1 cellular context compared by ENCODE assay signal in the genomic region with DNA sequence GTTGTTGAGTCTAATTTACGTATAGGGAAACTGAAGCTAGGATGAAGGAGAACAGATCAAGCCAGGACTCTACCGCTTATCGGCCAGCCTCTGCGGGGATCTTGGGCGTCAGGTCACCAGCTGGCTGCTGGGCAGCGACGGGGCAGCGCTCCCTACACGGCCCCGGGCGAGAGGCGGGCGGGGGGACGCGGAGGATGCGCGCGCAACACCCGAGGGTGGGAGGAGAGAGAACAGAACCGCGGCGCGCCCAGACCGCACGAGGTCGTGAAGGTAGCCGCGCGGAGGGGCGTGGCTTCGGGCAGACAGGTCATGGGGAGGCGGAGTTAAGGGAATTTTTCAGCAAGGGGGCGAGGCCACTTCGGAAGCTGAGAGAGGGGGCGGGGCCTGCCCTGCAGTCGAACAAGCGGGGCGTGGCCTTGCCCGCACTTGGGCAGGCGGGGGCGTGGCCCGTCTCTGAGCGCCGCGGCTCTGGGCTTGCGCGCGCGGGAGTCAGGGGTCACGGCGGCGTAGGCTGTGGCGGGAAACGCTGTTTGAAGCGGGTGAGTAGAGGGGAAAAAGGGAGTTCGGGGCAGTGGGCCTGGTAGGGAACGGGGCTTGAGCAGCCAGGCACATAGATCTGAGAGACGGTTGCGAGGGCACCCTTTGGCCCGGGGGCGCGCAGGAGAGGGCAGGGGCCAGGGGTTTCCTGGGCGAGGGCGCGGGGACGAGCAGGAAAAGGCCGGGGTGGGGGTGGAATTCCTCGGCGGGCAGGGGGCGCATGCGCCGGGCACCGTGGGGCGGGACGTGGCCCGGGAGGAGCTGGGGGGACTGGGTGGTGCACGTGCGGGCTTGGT.
TF ChIP-seq lines count a peak whose summit lies in the region.

A gene (plus strand): TSS at position 496 of the 833 bp plus-strand sequence. CDS start 14,505 bp downstream, outside the sequence.

TF ChIP-seq in K562, 482 proteins besides CTCF, POLR2A, EP300 and RAD21 (continued from another document and continues in another):
- TF ChIP-seq, protein P1, sequence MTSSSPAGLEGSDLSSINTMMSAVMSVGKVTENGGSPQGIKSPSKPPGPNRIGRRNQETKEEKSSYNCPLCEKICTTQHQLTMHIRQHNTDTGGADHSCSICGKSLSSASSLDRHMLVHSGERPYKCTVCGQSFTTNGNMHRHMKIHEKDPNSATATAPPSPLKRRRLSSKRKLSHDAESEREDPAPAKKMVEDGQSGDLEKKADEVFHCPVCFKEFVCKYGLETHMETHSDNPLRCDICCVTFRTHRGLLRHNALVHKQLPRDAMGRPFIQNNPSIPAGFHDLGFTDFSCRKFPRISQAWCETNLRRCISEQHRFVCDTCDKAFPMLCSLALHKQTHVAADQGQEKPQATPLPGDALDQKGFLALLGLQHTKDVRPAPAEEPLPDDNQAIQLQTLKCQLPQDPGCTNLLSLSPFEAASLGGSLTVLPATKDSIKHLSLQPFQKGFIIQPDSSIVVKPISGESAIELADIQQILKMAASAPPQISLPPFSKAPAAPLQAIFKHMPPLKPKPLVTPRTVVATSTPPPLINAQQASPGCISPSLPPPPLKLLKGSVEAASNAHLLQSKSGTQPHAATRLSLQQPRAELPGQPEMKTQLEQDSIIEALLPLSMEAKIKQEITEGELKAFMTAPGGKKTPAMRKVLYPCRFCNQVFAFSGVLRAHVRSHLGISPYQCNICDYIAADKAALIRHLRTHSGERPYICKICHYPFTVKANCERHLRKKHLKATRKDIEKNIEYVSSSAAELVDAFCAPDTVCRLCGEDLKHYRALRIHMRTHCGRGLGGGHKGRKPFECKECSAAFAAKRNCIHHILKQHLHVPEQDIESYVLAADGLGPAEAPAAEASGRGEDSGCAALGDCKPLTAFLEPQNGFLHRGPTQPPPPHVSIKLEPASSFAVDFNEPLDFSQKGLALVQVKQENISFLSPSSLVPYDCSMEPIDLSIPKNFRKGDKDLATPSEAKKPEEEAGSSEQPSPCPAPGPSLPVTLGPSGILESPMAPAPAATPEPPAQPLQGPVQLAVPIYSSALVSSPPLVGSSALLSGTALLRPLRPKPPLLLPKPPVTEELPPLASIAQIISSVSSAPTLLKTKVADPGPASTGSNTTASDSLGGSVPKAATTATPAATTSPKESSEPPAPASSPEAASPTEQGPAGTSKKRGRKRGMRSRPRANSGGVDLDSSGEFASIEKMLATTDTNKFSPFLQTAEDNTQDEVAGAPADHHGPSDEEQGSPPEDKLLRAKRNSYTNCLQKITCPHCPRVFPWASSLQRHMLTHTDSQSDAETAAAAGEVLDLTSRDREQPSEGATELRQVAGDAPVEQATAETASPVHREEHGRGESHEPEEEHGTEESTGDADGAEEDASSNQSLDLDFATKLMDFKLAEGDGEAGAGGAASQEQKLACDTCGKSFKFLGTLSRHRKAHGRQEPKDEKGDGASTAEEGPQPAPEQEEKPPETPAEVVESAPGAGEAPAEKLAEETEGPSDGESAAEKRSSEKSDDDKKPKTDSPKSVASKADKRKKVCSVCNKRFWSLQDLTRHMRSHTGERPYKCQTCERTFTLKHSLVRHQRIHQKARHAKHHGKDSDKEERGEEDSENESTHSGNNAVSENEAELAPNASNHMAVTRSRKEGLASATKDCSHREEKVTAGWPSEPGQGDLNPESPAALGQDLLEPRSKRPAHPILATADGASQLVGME (CRISPR knock-in tag; IDR thresholded peaks at IDR 0.05): 0 out of 2 replicates have a peak, but pooled peaks have one; percentile 53
- TF ChIP-seq, protein P2, sequence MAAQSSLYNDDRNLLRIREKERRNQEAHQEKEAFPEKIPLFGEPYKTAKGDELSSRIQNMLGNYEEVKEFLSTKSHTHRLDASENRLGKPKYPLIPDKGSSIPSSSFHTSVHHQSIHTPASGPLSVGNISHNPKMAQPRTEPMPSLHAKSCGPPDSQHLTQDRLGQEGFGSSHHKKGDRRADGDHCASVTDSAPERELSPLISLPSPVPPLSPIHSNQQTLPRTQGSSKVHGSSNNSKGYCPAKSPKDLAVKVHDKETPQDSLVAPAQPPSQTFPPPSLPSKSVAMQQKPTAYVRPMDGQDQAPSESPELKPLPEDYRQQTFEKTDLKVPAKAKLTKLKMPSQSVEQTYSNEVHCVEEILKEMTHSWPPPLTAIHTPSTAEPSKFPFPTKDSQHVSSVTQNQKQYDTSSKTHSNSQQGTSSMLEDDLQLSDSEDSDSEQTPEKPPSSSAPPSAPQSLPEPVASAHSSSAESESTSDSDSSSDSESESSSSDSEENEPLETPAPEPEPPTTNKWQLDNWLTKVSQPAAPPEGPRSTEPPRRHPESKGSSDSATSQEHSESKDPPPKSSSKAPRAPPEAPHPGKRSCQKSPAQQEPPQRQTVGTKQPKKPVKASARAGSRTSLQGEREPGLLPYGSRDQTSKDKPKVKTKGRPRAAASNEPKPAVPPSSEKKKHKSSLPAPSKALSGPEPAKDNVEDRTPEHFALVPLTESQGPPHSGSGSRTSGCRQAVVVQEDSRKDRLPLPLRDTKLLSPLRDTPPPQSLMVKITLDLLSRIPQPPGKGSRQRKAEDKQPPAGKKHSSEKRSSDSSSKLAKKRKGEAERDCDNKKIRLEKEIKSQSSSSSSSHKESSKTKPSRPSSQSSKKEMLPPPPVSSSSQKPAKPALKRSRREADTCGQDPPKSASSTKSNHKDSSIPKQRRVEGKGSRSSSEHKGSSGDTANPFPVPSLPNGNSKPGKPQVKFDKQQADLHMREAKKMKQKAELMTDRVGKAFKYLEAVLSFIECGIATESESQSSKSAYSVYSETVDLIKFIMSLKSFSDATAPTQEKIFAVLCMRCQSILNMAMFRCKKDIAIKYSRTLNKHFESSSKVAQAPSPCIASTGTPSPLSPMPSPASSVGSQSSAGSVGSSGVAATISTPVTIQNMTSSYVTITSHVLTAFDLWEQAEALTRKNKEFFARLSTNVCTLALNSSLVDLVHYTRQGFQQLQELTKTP (IDR thresholded peaks at IDR 0.05; ENCODE audit: low read depth in 1 of 2, partially characterized antibody in 2 of 2): no peak
- TF ChIP-seq RHOXF2B (CRISPR knock-in tag; conservative IDR thresholded peaks at IDR 0.05): 0 out of 2 replicates have a peak, but pooled peaks have one; percentile 47
- TF ChIP-seq, protein P3, sequence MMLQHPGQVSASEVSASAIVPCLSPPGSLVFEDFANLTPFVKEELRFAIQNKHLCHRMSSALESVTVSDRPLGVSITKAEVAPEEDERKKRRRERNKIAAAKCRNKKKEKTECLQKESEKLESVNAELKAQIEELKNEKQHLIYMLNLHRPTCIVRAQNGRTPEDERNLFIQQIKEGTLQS (IDR thresholded peaks at IDR 0.05): no peak
- TF ChIP-seq, protein P3 (CRISPR knock-in tag; conservative IDR thresholded peaks at IDR 0.05): no peak
- no peak for TF ChIP-seq PURB (CRISPR knock-in tag; IDR thresholded peaks at IDR 0.05; ENCODE audit: low read depth)
- TF ChIP-seq ZNF165 (CRISPR knock-in tag; IDR thresholded peaks at IDR 0.05; ENCODE audit: borderline replicate concordance): no peak
- no peak for TF ChIP-seq SOX6 (IDR thresholded peaks at IDR 0.05)
- TF ChIP-seq, protein P4, sequence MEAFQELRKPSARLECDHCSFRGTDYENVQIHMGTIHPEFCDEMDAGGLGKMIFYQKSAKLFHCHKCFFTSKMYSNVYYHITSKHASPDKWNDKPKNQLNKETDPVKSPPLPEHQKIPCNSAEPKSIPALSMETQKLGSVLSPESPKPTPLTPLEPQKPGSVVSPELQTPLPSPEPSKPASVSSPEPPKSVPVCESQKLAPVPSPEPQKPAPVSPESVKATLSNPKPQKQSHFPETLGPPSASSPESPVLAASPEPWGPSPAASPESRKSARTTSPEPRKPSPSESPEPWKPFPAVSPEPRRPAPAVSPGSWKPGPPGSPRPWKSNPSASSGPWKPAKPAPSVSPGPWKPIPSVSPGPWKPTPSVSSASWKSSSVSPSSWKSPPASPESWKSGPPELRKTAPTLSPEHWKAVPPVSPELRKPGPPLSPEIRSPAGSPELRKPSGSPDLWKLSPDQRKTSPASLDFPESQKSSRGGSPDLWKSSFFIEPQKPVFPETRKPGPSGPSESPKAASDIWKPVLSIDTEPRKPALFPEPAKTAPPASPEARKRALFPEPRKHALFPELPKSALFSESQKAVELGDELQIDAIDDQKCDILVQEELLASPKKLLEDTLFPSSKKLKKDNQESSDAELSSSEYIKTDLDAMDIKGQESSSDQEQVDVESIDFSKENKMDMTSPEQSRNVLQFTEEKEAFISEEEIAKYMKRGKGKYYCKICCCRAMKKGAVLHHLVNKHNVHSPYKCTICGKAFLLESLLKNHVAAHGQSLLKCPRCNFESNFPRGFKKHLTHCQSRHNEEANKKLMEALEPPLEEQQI (IDR thresholded peaks at IDR 0.05): no peak
- TF ChIP-seq POLR2AphosphoS5 (IDR thresholded peaks at IDR 0.05; ENCODE audit: control insufficient read depth, insufficient read depth, low read depth, low read length): 0 out of 2 replicates have a peak, but pooled peaks have one; percentile 11
- TF ChIP-seq KAT2B (IDR thresholded peaks at IDR 0.05; ENCODE audit: low read depth, low read length): no peak
- TF ChIP-seq BCOR (IDR thresholded peaks at IDR 0.05): 0 out of 2 replicates have a peak, but pooled peaks have one; percentile 33
- TF ChIP-seq ILK (tag; IDR thresholded peaks at IDR 0.05; ENCODE audit: borderline replicate concordance, low read depth): no peak
- TF ChIP-seq ZNF551 (CRISPR knock-in tag; IDR thresholded peaks at IDR 0.05): no peak
- TF ChIP-seq, protein P5, sequence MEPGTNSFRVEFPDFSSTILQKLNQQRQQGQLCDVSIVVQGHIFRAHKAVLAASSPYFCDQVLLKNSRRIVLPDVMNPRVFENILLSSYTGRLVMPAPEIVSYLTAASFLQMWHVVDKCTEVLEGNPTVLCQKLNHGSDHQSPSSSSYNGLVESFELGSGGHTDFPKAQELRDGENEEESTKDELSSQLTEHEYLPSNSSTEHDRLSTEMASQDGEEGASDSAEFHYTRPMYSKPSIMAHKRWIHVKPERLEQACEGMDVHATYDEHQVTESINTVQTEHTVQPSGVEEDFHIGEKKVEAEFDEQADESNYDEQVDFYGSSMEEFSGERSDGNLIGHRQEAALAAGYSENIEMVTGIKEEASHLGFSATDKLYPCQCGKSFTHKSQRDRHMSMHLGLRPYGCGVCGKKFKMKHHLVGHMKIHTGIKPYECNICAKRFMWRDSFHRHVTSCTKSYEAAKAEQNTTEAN (CRISPR knock-in tag; IDR thresholded peaks at IDR 0.05): no peak
- TF ChIP-seq, protein P6, sequence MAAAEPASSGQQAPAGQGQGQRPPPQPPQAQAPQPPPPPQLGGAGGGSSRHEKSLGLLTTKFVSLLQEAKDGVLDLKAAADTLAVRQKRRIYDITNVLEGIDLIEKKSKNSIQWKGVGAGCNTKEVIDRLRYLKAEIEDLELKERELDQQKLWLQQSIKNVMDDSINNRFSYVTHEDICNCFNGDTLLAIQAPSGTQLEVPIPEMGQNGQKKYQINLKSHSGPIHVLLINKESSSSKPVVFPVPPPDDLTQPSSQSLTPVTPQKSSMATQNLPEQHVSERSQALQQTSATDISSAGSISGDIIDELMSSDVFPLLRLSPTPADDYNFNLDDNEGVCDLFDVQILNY (CRISPR knock-in tag; IDR thresholded peaks at IDR 0.05): peak; percentile 58; the same call in 1 of the 2 replicates
- no peak for TF ChIP-seq CCAR2 (IDR thresholded peaks at IDR 0.05; ENCODE audit: low read depth, low read length)
- no peak for TF ChIP-seq YY1 (IDR thresholded peaks at IDR 0.05; ENCODE audit: borderline replicate concordance in 1 of 3, control insufficient read depth in 1 of 3, extremely low read depth in 1 of 3, insufficient read depth in 3 of 3, insufficient read length in 1 of 3, insufficient replicate concordance in 2 of 3, low read depth in 1 of 3, low read length in 2 of 3)
- TF ChIP-seq ZNF140 (CRISPR knock-in tag; IDR thresholded peaks at IDR 0.05): no peak
- no peak for TF ChIP-seq ZSCAN29 (IDR thresholded peaks at IDR 0.05)
- TF ChIP-seq MAZ (CRISPR knock-in tag; conservative IDR thresholded peaks at IDR 0.05 in 1 of 2, IDR thresholded peaks at IDR 0.05 in 1 of 2): peak; percentile 52 to 92
- no peak for TF ChIP-seq ETV1 (tag; conservative IDR thresholded peaks at IDR 0.05; ENCODE audit: low read depth)
- TF ChIP-seq ZNF830 (CRISPR knock-in tag; IDR thresholded peaks at IDR 0.05): peak; percentile 68; the same call in 1 of the 2 replicates
- TF ChIP-seq ZNF143 (CRISPR knock-in tag; IDR thresholded peaks at IDR 0.05): no peak
- TF ChIP-seq HMGN3 (IDR thresholded peaks at IDR 0.05; ENCODE audit: borderline replicate concordance, extremely low read depth, insufficient read length, low read depth, low read length): peak; percentile 93
- no peak for TF ChIP-seq GATAD2A (IDR thresholded peaks at IDR 0.05)
- TF ChIP-seq MECOM (CRISPR knock-in tag; IDR thresholded peaks at IDR 0.05): no peak
- no peak for TF ChIP-seq ZNF134 (CRISPR knock-in tag; conservative IDR thresholded peaks at IDR 0.05)
- no peak for TF ChIP-seq ZNF695 (CRISPR knock-in tag; IDR thresholded peaks at IDR 0.05)
- TF ChIP-seq NCOA4 (IDR thresholded peaks at IDR 0.05; ENCODE audit: partially characterized antibody): no peak
- TF ChIP-seq SMAD4 (CRISPR knock-in tag; conservative IDR thresholded peaks at IDR 0.05): 0 out of 2 replicates have a peak, but pooled peaks have one; percentile 6
- TF ChIP-seq POLR3G (IDR thresholded peaks at IDR 0.05; ENCODE audit: extremely low read depth, insufficient read length, insufficient replicate concordance): no peak
- no peak for TF ChIP-seq ZFPM2 (CRISPR knock-in tag; IDR thresholded peaks at IDR 0.05)
- TF ChIP-seq, protein P7, sequence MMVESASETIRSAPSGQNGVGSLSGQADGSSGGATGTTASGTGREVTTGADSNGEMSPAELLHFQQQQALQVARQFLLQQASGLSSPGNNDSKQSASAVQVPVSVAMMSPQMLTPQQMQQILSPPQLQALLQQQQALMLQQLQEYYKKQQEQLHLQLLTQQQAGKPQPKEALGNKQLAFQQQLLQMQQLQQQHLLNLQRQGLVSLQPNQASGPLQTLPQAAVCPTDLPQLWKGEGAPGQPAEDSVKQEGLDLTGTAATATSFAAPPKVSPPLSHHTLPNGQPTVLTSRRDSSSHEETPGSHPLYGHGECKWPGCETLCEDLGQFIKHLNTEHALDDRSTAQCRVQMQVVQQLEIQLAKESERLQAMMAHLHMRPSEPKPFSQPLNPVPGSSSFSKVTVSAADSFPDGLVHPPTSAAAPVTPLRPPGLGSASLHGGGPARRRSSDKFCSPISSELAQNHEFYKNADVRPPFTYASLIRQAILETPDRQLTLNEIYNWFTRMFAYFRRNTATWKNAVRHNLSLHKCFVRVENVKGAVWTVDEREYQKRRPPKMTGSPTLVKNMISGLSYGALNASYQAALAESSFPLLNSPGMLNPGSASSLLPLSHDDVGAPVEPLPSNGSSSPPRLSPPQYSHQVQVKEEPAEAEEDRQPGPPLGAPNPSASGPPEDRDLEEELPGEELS (CRISPR knock-in tag; IDR thresholded peaks at IDR 0.05; ENCODE audit: borderline replicate concordance): no peak
- TF ChIP-seq ZNF184 (CRISPR knock-in tag; IDR thresholded peaks at IDR 0.05): no peak
